1 cellular context compared by ENCODE assay signal in the genomic region with DNA sequence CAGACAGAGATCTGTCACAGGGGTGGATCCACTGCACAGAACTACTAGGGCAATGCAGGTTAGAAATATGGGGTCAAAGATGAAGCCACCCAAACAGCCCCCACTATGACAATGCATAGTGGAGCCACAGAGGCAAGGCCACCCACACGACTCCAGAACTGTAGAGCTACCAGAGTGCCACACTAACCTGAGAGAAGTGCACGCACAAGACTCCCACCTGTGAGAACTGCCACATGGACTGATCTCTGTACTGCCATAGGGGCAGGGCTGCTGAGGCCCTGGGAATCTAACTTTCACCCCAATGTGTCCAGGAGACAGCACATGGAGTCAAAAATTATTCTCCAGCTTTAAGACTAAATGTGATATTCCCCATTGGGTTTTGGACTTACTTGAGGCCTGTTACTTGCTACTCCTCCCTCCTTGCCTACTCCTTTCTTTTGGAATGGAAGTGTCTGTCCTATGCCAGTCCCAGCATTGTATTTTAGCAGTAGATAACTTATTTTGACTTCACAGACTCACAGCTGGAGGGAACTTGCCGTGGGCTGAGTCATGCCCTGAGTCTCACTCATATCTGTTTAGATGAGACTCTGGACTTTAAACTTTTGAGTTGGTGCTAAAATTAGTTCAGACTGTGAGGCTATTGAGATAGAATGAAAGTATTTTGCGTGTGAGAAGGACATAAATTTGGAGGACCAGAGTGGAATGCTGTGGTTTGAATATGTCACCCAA.
TF ChIP-seq lines count a peak whose summit lies in the region.

No MANE protein-coding gene starts in this region.

TF ChIP-seq in K562, 482 proteins besides CTCF, POLR2A, EP300 and RAD21 (continued from another document and continues in another):
- no peak for TF ChIP-seq SP2 (IDR thresholded peaks at IDR 0.05; ENCODE audit: extremely low read depth, low read depth, low read length, poor library complexity, severe bottlenecking)
- TF ChIP-seq YBX1 (IDR thresholded peaks at IDR 0.05) = no peak
- TF ChIP-seq SP1 (CRISPR knock-in tag; IDR thresholded peaks at IDR 0.05) = no peak
- TF ChIP-seq, protein P1, sequence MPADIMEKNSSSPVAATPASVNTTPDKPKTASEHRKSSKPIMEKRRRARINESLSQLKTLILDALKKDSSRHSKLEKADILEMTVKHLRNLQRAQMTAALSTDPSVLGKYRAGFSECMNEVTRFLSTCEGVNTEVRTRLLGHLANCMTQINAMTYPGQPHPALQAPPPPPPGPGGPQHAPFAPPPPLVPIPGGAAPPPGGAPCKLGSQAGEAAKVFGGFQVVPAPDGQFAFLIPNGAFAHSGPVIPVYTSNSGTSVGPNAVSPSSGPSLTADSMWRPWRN (IDR thresholded peaks at IDR 0.05; ENCODE audit: low read depth) = 0 out of 2 replicates have a peak, but pooled peaks have one; percentile 11
- TF ChIP-seq SPI1 (IDR thresholded peaks at IDR 0.05; ENCODE audit: borderline replicate concordance, low read depth, low read length) = no peak
- TF ChIP-seq, protein P2, sequence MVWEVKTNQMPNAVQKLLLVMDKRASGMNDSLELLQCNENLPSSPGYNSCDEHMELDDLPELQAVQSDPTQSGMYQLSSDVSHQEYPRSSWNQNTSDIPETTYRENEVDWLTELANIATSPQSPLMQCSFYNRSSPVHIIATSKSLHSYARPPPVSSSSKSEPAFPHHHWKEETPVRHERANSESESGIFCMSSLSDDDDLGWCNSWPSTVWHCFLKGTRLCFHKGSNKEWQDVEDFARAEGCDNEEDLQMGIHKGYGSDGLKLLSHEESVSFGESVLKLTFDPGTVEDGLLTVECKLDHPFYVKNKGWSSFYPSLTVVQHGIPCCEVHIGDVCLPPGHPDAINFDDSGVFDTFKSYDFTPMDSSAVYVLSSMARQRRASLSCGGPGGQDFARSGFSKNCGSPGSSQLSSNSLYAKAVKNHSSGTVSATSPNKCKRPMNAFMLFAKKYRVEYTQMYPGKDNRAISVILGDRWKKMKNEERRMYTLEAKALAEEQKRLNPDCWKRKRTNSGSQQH (CRISPR knock-in tag; IDR thresholded peaks at IDR 0.05) = no peak
- TF ChIP-seq SRF (CRISPR knock-in tag; IDR thresholded peaks at IDR 0.05) = no peak
- 0 out of 2 replicates have a peak, but pooled peaks have one; percentile 56 for TF ChIP-seq ZBTB43 (CRISPR knock-in tag; IDR thresholded peaks at IDR 0.05)
- no peak for TF ChIP-seq FOXP1 (CRISPR knock-in tag; IDR thresholded peaks at IDR 0.05)
- TF ChIP-seq BCOR (IDR thresholded peaks at IDR 0.05) = no peak
- TF ChIP-seq PRMT5 (CRISPR knock-in tag; IDR thresholded peaks at IDR 0.05) = no peak
- TF ChIP-seq ZNF384 (IDR thresholded peaks at IDR 0.05; ENCODE audit: low read depth, low read length) = no peak
- TF ChIP-seq FOXM1 (IDR thresholded peaks at IDR 0.05; ENCODE audit: low read depth) = no peak
- TF ChIP-seq FOXM1 (CRISPR knock-in tag; IDR thresholded peaks at IDR 0.05; ENCODE audit: low read depth) = no peak
- TF ChIP-seq ZNF217 (CRISPR knock-in tag; IDR thresholded peaks at IDR 0.05) = no peak
- TF ChIP-seq, protein P3, sequence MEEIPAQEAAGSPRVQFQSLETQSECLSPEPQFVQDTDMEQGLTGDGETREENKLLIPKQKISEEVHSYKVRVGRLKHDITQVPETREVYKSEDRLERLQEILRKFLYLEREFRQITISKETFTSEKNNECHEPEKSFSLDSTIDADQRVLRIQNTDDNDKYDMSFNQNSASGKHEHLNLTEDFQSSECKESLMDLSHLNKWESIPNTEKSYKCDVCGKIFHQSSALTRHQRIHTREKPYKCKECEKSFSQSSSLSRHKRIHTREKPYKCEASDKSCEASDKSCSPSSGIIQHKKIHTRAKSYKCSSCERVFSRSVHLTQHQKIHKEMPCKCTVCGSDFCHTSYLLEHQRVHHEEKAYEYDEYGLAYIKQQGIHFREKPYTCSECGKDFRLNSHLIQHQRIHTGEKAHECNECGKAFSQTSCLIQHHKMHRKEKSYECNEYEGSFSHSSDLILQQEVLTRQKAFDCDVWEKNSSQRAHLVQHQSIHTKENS (CRISPR knock-in tag; IDR thresholded peaks at IDR 0.05) = no peak
- TF ChIP-seq, protein P4, sequence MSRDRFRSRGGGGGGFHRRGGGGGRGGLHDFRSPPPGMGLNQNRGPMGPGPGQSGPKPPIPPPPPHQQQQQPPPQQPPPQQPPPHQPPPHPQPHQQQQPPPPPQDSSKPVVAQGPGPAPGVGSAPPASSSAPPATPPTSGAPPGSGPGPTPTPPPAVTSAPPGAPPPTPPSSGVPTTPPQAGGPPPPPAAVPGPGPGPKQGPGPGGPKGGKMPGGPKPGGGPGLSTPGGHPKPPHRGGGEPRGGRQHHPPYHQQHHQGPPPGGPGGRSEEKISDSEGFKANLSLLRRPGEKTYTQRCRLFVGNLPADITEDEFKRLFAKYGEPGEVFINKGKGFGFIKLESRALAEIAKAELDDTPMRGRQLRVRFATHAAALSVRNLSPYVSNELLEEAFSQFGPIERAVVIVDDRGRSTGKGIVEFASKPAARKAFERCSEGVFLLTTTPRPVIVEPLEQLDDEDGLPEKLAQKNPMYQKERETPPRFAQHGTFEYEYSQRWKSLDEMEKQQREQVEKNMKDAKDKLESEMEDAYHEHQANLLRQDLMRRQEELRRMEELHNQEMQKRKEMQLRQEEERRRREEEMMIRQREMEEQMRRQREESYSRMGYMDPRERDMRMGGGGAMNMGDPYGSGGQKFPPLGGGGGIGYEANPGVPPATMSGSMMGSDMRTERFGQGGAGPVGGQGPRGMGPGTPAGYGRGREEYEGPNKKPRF (IDR thresholded peaks at IDR 0.05; ENCODE audit: low read depth, low read length) = no peak
- no peak; the same call in 1 of the 2 replicates for TF ChIP-seq AFF4 (CRISPR knock-in tag; IDR thresholded peaks at IDR 0.05)
- no peak for TF ChIP-seq ZNF57 (CRISPR knock-in tag; IDR thresholded peaks at IDR 0.05)
- TF ChIP-seq NRF1 (conservative IDR thresholded peaks at IDR 0.05 in 1 of 2, IDR thresholded peaks at IDR 0.05 in 1 of 2) = no peak
- no peak for TF ChIP-seq HMG20A (CRISPR knock-in tag; conservative IDR thresholded peaks at IDR 0.05)
- TF ChIP-seq GABPA (tag; conservative IDR thresholded peaks at IDR 0.05; ENCODE audit: low read depth) = no peak
- TF ChIP-seq, protein P5, sequence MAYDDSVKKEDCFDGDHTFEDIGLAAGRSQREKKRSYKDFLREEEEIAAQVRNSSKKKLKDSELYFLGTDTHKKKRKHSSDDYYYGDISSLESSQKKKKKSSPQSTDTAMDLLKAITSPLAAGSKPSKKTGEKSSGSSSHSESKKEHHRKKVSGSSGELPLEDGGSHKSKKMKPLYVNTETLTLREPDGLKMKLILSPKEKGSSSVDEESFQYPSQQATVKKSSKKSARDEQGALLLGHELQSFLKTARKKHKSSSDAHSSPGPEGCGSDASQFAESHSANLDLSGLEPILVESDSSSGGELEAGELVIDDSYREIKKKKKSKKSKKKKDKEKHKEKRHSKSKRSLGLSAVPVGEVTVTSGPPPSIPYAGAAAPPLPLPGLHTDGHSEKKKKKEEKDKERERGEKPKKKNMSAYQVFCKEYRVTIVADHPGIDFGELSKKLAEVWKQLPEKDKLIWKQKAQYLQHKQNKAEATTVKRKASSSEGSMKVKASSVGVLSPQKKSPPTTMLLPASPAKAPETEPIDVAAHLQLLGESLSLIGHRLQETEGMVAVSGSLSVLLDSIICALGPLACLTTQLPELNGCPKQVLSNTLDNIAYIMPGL (CRISPR knock-in tag; IDR thresholded peaks at IDR 0.05) = no peak
- no peak for TF ChIP-seq U2AF2 (optimal IDR thresholded peaks at IDR 0.05; ENCODE audit: low read depth, low read length)
- no peak for TF ChIP-seq NCOA4 (IDR thresholded peaks at IDR 0.05; ENCODE audit: partially characterized antibody)
- no peak for TF ChIP-seq DEAF1 (CRISPR knock-in tag; IDR thresholded peaks at IDR 0.05)
- TF ChIP-seq PHF21A (IDR thresholded peaks at IDR 0.05; ENCODE audit: borderline replicate concordance, low read depth) = no peak
- no peak for TF ChIP-seq ZNF232 (CRISPR knock-in tag; IDR thresholded peaks at IDR 0.05)
- TF ChIP-seq, protein P6, sequence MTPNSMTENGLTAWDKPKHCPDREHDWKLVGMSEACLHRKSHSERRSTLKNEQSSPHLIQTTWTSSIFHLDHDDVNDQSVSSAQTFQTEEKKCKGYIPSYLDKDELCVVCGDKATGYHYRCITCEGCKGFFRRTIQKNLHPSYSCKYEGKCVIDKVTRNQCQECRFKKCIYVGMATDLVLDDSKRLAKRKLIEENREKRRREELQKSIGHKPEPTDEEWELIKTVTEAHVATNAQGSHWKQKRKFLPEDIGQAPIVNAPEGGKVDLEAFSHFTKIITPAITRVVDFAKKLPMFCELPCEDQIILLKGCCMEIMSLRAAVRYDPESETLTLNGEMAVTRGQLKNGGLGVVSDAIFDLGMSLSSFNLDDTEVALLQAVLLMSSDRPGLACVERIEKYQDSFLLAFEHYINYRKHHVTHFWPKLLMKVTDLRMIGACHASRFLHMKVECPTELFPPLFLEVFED (CRISPR knock-in tag; conservative IDR thresholded peaks at IDR 0.05) = no peak
- no peak for TF ChIP-seq SAFB (IDR thresholded peaks at IDR 0.05; ENCODE audit: borderline replicate concordance, low read depth, low read length)
- no peak for TF ChIP-seq ILK (tag; IDR thresholded peaks at IDR 0.05; ENCODE audit: borderline replicate concordance, low read depth)
- TF ChIP-seq, protein P7, sequence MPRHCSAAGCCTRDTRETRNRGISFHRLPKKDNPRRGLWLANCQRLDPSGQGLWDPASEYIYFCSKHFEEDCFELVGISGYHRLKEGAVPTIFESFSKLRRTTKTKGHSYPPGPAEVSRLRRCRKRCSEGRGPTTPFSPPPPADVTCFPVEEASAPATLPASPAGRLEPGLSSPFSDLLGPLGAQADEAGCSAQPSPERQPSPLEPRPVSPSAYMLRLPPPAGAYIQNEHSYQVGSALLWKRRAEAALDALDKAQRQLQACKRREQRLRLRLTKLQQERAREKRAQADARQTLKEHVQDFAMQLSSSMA (CRISPR knock-in tag; IDR thresholded peaks at IDR 0.05) = no peak
- no peak for TF ChIP-seq XRCC4 (IDR thresholded peaks at IDR 0.05; ENCODE audit: extremely low read depth, insufficient read depth, insufficient read length)
- no peak for TF ChIP-seq TFAM (CRISPR knock-in tag; conservative IDR thresholded peaks at IDR 0.05)
- TF ChIP-seq ZBTB17 (CRISPR knock-in tag; IDR thresholded peaks at IDR 0.05) = peak; percentile 32; the same call in 1 of the 2 replicates
